In genomic region chr11:31802609-31802989, GRCh38 we compare ENCODE assay signal across 21 cellular contexts. TPM values are rescaled to one million over a fixed set of nuclear protein-coding genes. Genes with fewer than 3 reads are reported as not detected.
DNase-seq lines count a peak whose midpoint lies in the region; ATAC-seq and TF ChIP-seq lines count a peak whose summit lies in the region.
"Had no signal": no experiment of that assay in that cellular context is flagged by ENCODE, and none has a peak within 500 bp of the region (broad histone marks: within the 10 kb centered on the region; RNA-seq: fewer than 3 reads in every experiment).

No MANE protein-coding gene starts in this region.

- TF ChIP-seq CTCF in astrocyte of the cerebellum (IDR thresholded peaks at IDR 0.05; ENCODE audit: low read depth, low read length, missing control alignments) (no peak), osteocyte (IDR thresholded peaks at IDR 0.05) (no peak)

- in situ Hi-C loops in astrocyte of the cerebellum (cut with HindIII; ENCODE audit: low sequenced_read_pairs) = no loop called here

- H3K4me1 Mint-ChIP-seq in activated naive CD4-positive, alpha-beta T cell treated with anti-CD3 and anti-CD28 coated beads, Interleukin-2, amount 10 ng/mL, durations not matched to agents 7 days and 5 days = peaks cover 23% of the 10 kb centered on the region
- peaks cover 49% of the 10 kb centered on the region for H3K4me1 Mint-ChIP-seq in activated naive CD4-positive, alpha-beta T cell treated with anti-CD3 and anti-CD28 coated beads for 36 hours (ENCODE audit: low read depth)
- H3K4me1 Mint-ChIP-seq in stimulated activated naive B cell treated with anti-CD40 and anti-IgM and Interleukin-4, amounts not matched to agents 10 μg/mL and 1 μg/mL and 100 μg/mL, for 72 hours = peaks cover 36% of the 10 kb centered on the region in 2 donors
- peaks cover 36% of the 10 kb centered on the region for H3K4me1 Mint-ChIP-seq in osteocyte (ENCODE audit: unreplicated experiment)

- H3K27me3 Mint-ChIP-seq in activated naive CD4-positive, alpha-beta T cell treated with anti-CD3 and anti-CD28 coated beads, Interleukin-2, amount 10 ng/mL, durations not matched to agents 7 days and 5 days = peaks cover 97% of the 10 kb centered on the region
- H3K27me3 Mint-ChIP-seq in activated naive CD4-positive, alpha-beta T cell treated with anti-CD3 and anti-CD28 coated beads for 36 hours (ENCODE audit: low read depth) = peaks cover 84% of the 10 kb centered on the region
- peaks cover 74 to 91% of the 10 kb centered on the region in 2 donors for H3K27me3 Mint-ChIP-seq in stimulated activated naive B cell treated with anti-CD40 and anti-IgM and Interleukin-4, amounts not matched to agents 10 μg/mL and 1 μg/mL and 100 μg/mL, for 72 hours
- peaks cover 87% of the 10 kb centered on the region for H3K27me3 Mint-ChIP-seq in osteocyte (ENCODE audit: unreplicated experiment)

- peak overlapping the region; percentile 28 for H3K27ac Mint-ChIP-seq in activated naive CD4-positive, alpha-beta T cell treated with anti-CD3 and anti-CD28 coated beads, Interleukin-2, amount 10 ng/mL, durations not matched to agents 7 days and 5 days
- no peak overlapping the region for H3K27ac Mint-ChIP-seq in activated naive CD4-positive, alpha-beta T cell treated with anti-CD3 and anti-CD28 coated beads for 36 hours
- H3K27ac Mint-ChIP-seq in stimulated activated naive B cell treated with anti-CD40 and anti-IgM and Interleukin-4, amounts not matched to agents 10 μg/mL and 1 μg/mL and 100 μg/mL, for 72 hours = peak overlapping the region; percentile 92
- no peak overlapping the region for H3K27ac Mint-ChIP-seq in osteocyte (ENCODE audit: unreplicated experiment)

- CTCF ChIA-PET in activated naive CD4-positive, alpha-beta T cell treated with anti-CD3 and anti-CD28 coated beads, Interleukin-2, amount 10 ng/mL, durations not matched to agents 7 days and 5 days (lab: Charles Lee) = no interaction called here
- CTCF ChIA-PET in activated naive CD4-positive, alpha-beta T cell treated with anti-CD3 and anti-CD28 coated beads for 36 hours (lab: Charles Lee) = no interaction called here

- no peak overlapping the region for H3K4me3 Mint-ChIP-seq in activated naive CD4-positive, alpha-beta T cell treated with anti-CD3 and anti-CD28 coated beads, Interleukin-2, amount 10 ng/mL, durations not matched to agents 7 days and 5 days
- H3K4me3 Mint-ChIP-seq in activated naive CD4-positive, alpha-beta T cell treated with anti-CD3 and anti-CD28 coated beads for 36 hours = no peak overlapping the region
- H3K4me3 Mint-ChIP-seq in stimulated activated naive B cell treated with anti-CD40 and anti-IgM and Interleukin-4, amounts not matched to agents 10 μg/mL and 1 μg/mL and 100 μg/mL, for 72 hours = peak overlapping the region in 1 of 2 donors; percentile 17
- H3K4me3 Mint-ChIP-seq in osteocyte (ENCODE audit: unreplicated experiment) = no peak overlapping the region

- H3K36me3 Mint-ChIP-seq in activated naive CD4-positive, alpha-beta T cell treated with anti-CD3 and anti-CD28 coated beads, Interleukin-2, amount 10 ng/mL, durations not matched to agents 7 days and 5 days = peaks cover 22% of the 10 kb centered on the region
- peaks cover 7% of the 10 kb centered on the region for H3K36me3 Mint-ChIP-seq in activated naive CD4-positive, alpha-beta T cell treated with anti-CD3 and anti-CD28 coated beads for 36 hours (ENCODE audit: low read depth)
- H3K36me3 Mint-ChIP-seq in stimulated activated naive B cell treated with anti-CD40 and anti-IgM and Interleukin-4, amounts not matched to agents 10 μg/mL and 1 μg/mL and 100 μg/mL, for 72 hours = peaks cover 16 to 32% of the 10 kb centered on the region in 2 donors
- no peaks in the 10 kb centered on the region for H3K36me3 Mint-ChIP-seq in osteocyte (ENCODE audit: unreplicated experiment)

- peak overlapping the region; percentile 89 for H3K4me3 ChIP-seq in astrocyte of the cerebellum (ENCODE audit: low read depth, low read length)
- H3K4me3 ChIP-seq: colonic mucosa, GM12878, Peyer's patch, vagina had no signal

- no peak for ATAC-seq in stimulated activated naive B cell treated with anti-CD40 and anti-IgM and Interleukin-4, amounts not matched to agents 10 μg/mL and 1 μg/mL and 100 μg/mL, for 72 hours (replicated peaks)
- ATAC-seq: HCT116 had no signal

- DNase-seq in activated naive CD4-positive, alpha-beta T cell treated with anti-CD3 and anti-CD28 coated beads, Interleukin-2, amount 10 ng/mL, durations not matched to agents 7 days and 5 days = no peak
- DNase-seq in activated naive CD4-positive, alpha-beta T cell treated with anti-CD3 and anti-CD28 coated beads for 36 hours = no peak
- DNase-seq in astrocyte of the cerebellum (ENCODE audit: low read depth) (no peak), NCI-H2227 (lab: John Stamatoyannopoulos, UW; ENCODE audit: unreplicated experiment) (no peak), NCI-H1048 (lab: John Stamatoyannopoulos, UW) (no peak), osteocyte (ENCODE audit: extremely low spot score, unreplicated experiment) (no peak)
- DNase-seq in stimulated activated naive B cell treated with anti-CD40 and anti-IgM and Interleukin-4, amounts not matched to agents 10 μg/mL and 1 μg/mL and 100 μg/mL, for 72 hours = no peak
- DNase-seq: activated CD4-positive, alpha-beta T cell treated with anti-CD3 and anti-CD28 coated beads, Interleukin-2, amount 10 ng/mL, durations not matched to agents 7 days and 5 days; activated naive CD4-positive, alpha-beta T cell treated with anti-CD3 and anti-CD28 coated beads, Interleukin-2, amount 50 U/mL, for 16 hours; brain microvascular endothelial cell; colonic mucosa; hippocampal formation; NCI-H1694 treated with DMSO at 0.1 percent for 48 hours; NCI-H345; NK-92 treated with Interleukin-12 subunit alpha and Interleukin-12 subunit beta, amount 100 ng/mL, for 24 hours; Peyer's patch had no signal

- H3K9me3 Mint-ChIP-seq in activated naive CD4-positive, alpha-beta T cell treated with anti-CD3 and anti-CD28 coated beads, Interleukin-2, amount 10 ng/mL, durations not matched to agents 7 days and 5 days = no peaks in the 10 kb centered on the region
- H3K9me3 Mint-ChIP-seq in activated naive CD4-positive, alpha-beta T cell treated with anti-CD3 and anti-CD28 coated beads for 36 hours = peaks cover 2% of the 10 kb centered on the region
- H3K9me3 Mint-ChIP-seq in stimulated activated naive B cell treated with anti-CD40 and anti-IgM and Interleukin-4, amounts not matched to agents 10 μg/mL and 1 μg/mL and 100 μg/mL, for 72 hours = peaks cover 22 to 33% of the 10 kb centered on the region in 2 donors
- H3K9me3 Mint-ChIP-seq in osteocyte (ENCODE audit: unreplicated experiment) = no peaks in the 10 kb centered on the region
- H3K9me3 Mint-ChIP-seq: activated CD4-positive, alpha-beta T cell treated with anti-CD3 and anti-CD28 coated beads, Interleukin-2, amount 10 ng/mL, durations not matched to agents 7 days and 5 days had no signal

- intact Hi-C loops in activated naive CD4-positive, alpha-beta T cell treated with anti-CD3 and anti-CD28 coated beads for 36 hours (cut with micrococcal nuclease) = loop anchor here (2.0 kb wide), 1 partner anchor 14 kb away; no protein-coding TSS in a partner anchor

- peak overlapping the region; percentile 18 for H3K27ac ChIP-seq in layer of hippocampus (ENCODE audit: low read depth, low read length)
- H3K27ac ChIP-seq: brain microvascular endothelial cell, colonic mucosa, Peyer's patch, vagina had no signal

- H3K27me3 ChIP-seq in layer of hippocampus (ENCODE audit: control insufficient read depth, insufficient read depth, low read length) = peaks cover 47% of the 10 kb centered on the region

RNA-seq across cellular contexts. Expression of gene PAX6, which starts 8.5 kb away (rescaled TPM):
- 1 to 10 TPM; 1.5 TPM for total RNA-seq in activated naive CD4-positive, alpha-beta T cell treated with anti-CD3 and anti-CD28 coated beads for 36 hours
- not detected in 2 replicates for total RNA-seq in osteocyte
- total RNA-seq: activated CD4-positive, alpha-beta T cell treated with anti-CD3 and anti-CD28 coated beads, Interleukin-2, amount 10 ng/mL, durations not matched to agents 7 days and 5 days; fibroblast of villous mesenchyme; vagina had no signal

Comparison
In these comparisons a context has a peak if more than half of its experiments do, and no peak if none do; other contexts are left out.
1. H3K27ac Mint-ChIP-seq: peak in activated naive CD4-positive, alpha-beta T cell treated with anti-CD3 and anti-CD28 coated beads, Interleukin-2, amount 10 ng/mL, durations not matched to agents 7 days and 5 days (single experiment) and stimulated activated naive B cell treated with anti-CD40 and anti-IgM and Interleukin-4, amounts not matched to agents 10 μg/mL and 1 μg/mL and 100 μg/mL, for 72 hours (single experiment); none in activated naive CD4-positive, alpha-beta T cell treated with anti-CD3 and anti-CD28 coated beads for 36 hours (single experiment) and osteocyte (single experiment).